Comparison of ENCODE assay signal across 18 cellular contexts in genomic region chr7:50348469-50349162, GRCh38. TPM values are rescaled to one million over a fixed set of nuclear protein-coding genes. Genes with fewer than 3 reads are reported as not detected.
DNase-seq lines count a peak whose midpoint lies in the region; ATAC-seq and TF ChIP-seq lines count a peak whose summit lies in the region.
"Had no signal": no experiment of that assay in that cellular context is flagged by ENCODE, and none has a peak within 500 bp of the region (broad histone marks: within the 10 kb centered on the region; RNA-seq: fewer than 3 reads in every experiment).

No MANE protein-coding gene starts in this region.

- peak overlapping the region; percentile 72 for H3K4me3 Mint-ChIP-seq in activated T-cell treated with anti-CD3 and anti-CD28 coated beads, Interleukin-2, amount 50 U/mL, for 24 hours
- peak overlapping the region; percentile 29 for H3K4me3 Mint-ChIP-seq in activated naive CD8-positive, alpha-beta T cell treated with anti-CD3 and anti-CD28 coated beads for 36 hours
- H3K4me3 Mint-ChIP-seq in stimulated activated memory B cell treated with anti-CD40 and anti-IgM and Interleukin-4, amounts not matched to agents 10 μg/mL and 1 μg/mL and 100 μg/mL, for 72 hours: no peak overlapping the region
- H3K4me3 Mint-ChIP-seq: neural progenitor cell had no signal

- peaks cover 96% of the 10 kb centered on the region for H3K4me1 Mint-ChIP-seq in activated T-cell treated with anti-CD3 and anti-CD28 coated beads, Interleukin-2, amount 50 U/mL, for 24 hours (ENCODE audit: low read depth)
- peaks cover 93% of the 10 kb centered on the region for H3K4me1 Mint-ChIP-seq in activated naive CD8-positive, alpha-beta T cell treated with anti-CD3 and anti-CD28 coated beads for 36 hours
- H3K4me1 Mint-ChIP-seq in stimulated activated memory B cell treated with anti-CD40 and anti-IgM and Interleukin-4, amounts not matched to agents 10 μg/mL and 1 μg/mL and 100 μg/mL, for 72 hours: peaks cover 83% of the 10 kb centered on the region

- H3K9me3 Mint-ChIP-seq in activated T-cell treated with anti-CD3 and anti-CD28 coated beads, Interleukin-2, amount 50 U/mL, for 24 hours: peaks cover 4% of the 10 kb centered on the region
- H3K9me3 Mint-ChIP-seq in activated naive CD8-positive, alpha-beta T cell treated with anti-CD3 and anti-CD28 coated beads for 36 hours: peaks cover 1% of the 10 kb centered on the region
- no peaks in the 10 kb centered on the region for H3K9me3 Mint-ChIP-seq in stimulated activated memory B cell treated with anti-CD40 and anti-IgM and Interleukin-4, amounts not matched to agents 10 μg/mL and 1 μg/mL and 100 μg/mL, for 72 hours
- H3K9me3 Mint-ChIP-seq: neural progenitor cell had no signal

- H3K9me3 ChIP-seq in PC-3 (ENCODE audit: low read length): no peaks in the 10 kb centered on the region
- H3K9me3 ChIP-seq: tibial nerve had no signal

- no peaks in the 10 kb centered on the region for H3K27me3 Mint-ChIP-seq in activated T-cell treated with anti-CD3 and anti-CD28 coated beads, Interleukin-2, amount 50 U/mL, for 24 hours
- no peaks in the 10 kb centered on the region for H3K27me3 Mint-ChIP-seq in activated naive CD8-positive, alpha-beta T cell treated with anti-CD3 and anti-CD28 coated beads for 36 hours
- no peaks in the 10 kb centered on the region for H3K27me3 Mint-ChIP-seq in stimulated activated memory B cell treated with anti-CD40 and anti-IgM and Interleukin-4, amounts not matched to agents 10 μg/mL and 1 μg/mL and 100 μg/mL, for 72 hours

- peak; percentile 43 for DNase-seq in activated T-cell treated with anti-CD3 and anti-CD28 coated beads, Interleukin-2, amount 50 U/mL, for 24 hours
- DNase-seq in activated T-cell treated with anti-CD3 and anti-CD28 coated beads, Interleukin-2, amount 50 U/mL, for 1 hour: no peak
- DNase-seq in HL-60 (ENCODE audit: low read depth in 1 of 2, low spot score in 1 of 2) (no peak), activated gamma-delta T cell treated with Interleukin-2 at 50 U/mL for 16 hours (no peak), head of caudate nucleus (no peak), PC-3 (no peak)
- DNase-seq in activated naive CD8-positive, alpha-beta T cell treated with anti-CD3 and anti-CD28 coated beads for 36 hours: no peak
- DNase-seq: amygdala, MM.1S, NCI-H2029, NCI-H82, retina had no signal

- intact Hi-C loops in head of caudate nucleus (cut with DNase I): no loop called here
- intact Hi-C loops in PC-3 (cut with micrococcal nuclease): no loop called here

- POLR2A ChIA-PET in PC-3 (lab: Charles Lee; ENCODE audit: unreplicated experiment): no interaction called here

- TF ChIP-seq CTCF in HL-60 (IDR thresholded peaks at IDR 0.05; ENCODE audit: insufficient read depth, low read length) (no peak), PC-3 (conservative IDR thresholded peaks at IDR 0.05; ENCODE audit: low read depth, low read length) (no peak)

- no peak overlapping the region for H3K4me2 ChIP-seq in PC-3 (ENCODE audit: low read length)
- H3K4me2 ChIP-seq: neural progenitor cell had no signal

- H3K36me3 ChIP-seq in PC-3 (ENCODE audit: low read depth, low read length): no peaks in the 10 kb centered on the region
- H3K36me3 ChIP-seq: neural progenitor cell, tibial nerve had no signal

- no peak overlapping the region for H3K4me3 ChIP-seq in HL-60 (replicated peaks; ENCODE audit: insufficient read depth, low read length)
- no peak overlapping the region for H3K4me3 ChIP-seq in PC-3 (ENCODE audit: low read length)
- H3K4me3 ChIP-seq: lung, neural progenitor cell, tibial nerve had no signal

- peaks cover 92% of the 10 kb centered on the region for H3K36me3 Mint-ChIP-seq in activated T-cell treated with anti-CD3 and anti-CD28 coated beads, Interleukin-2, amount 50 U/mL, for 24 hours (ENCODE audit: low read depth)
- peaks cover 81% of the 10 kb centered on the region for H3K36me3 Mint-ChIP-seq in activated naive CD8-positive, alpha-beta T cell treated with anti-CD3 and anti-CD28 coated beads for 36 hours
- H3K36me3 Mint-ChIP-seq in stimulated activated memory B cell treated with anti-CD40 and anti-IgM and Interleukin-4, amounts not matched to agents 10 μg/mL and 1 μg/mL and 100 μg/mL, for 72 hours: peaks cover 48% of the 10 kb centered on the region
- H3K36me3 Mint-ChIP-seq: neural progenitor cell had no signal

- H4K20me1 ChIP-seq in PC-3 (ENCODE audit: low read length): no peaks in the 10 kb centered on the region

- H3F3A ChIP-seq in PC-3 (ENCODE audit: low read length, unreplicated experiment): no peaks in the 10 kb centered on the region

- H2AFZ ChIP-seq in PC-3 (ENCODE audit: low read length): no peak overlapping the region
- H2AFZ ChIP-seq: neural progenitor cell had no signal

- H3K27ac Mint-ChIP-seq in activated T-cell treated with anti-CD3 and anti-CD28 coated beads, Interleukin-2, amount 50 U/mL, for 24 hours: peak overlapping the region; percentile 98
- peak overlapping the region; percentile 98 for H3K27ac Mint-ChIP-seq in activated naive CD8-positive, alpha-beta T cell treated with anti-CD3 and anti-CD28 coated beads for 36 hours
- H3K27ac Mint-ChIP-seq in stimulated activated memory B cell treated with anti-CD40 and anti-IgM and Interleukin-4, amounts not matched to agents 10 μg/mL and 1 μg/mL and 100 μg/mL, for 72 hours: peak overlapping the region; percentile 92
- H3K27ac Mint-ChIP-seq: neural progenitor cell had no signal

- H3K9ac ChIP-seq in PC-3 (ENCODE audit: low read length): no peak overlapping the region
- H3K9ac ChIP-seq: neural progenitor cell had no signal

- no TSS peak for BruUV-seq in PC-3 (replicated peaks; lab: Mats Ljungman, UMichigan)

- H3K27me3 ChIP-seq in HL-60 (ENCODE audit: insufficient read depth, poor library complexity, severe bottlenecking) (no peaks in the 10 kb centered on the region), PC-3 (ENCODE audit: low read length) (peaks cover 93% of the 10 kb centered on the region)
- H3K27me3 ChIP-seq: neural progenitor cell, tibial nerve had no signal

- peaks cover 5% of the 10 kb centered on the region; the same call in 1 of the 2 replicates for H3K4me1 ChIP-seq in PC-3 (ENCODE audit: insufficient read depth, low read length)
- H3K4me1 ChIP-seq: tibial nerve had no signal

- no peak for ATAC-seq in stimulated activated memory B cell treated with anti-CD40 and anti-IgM and Interleukin-4, amounts not matched to agents 10 μg/mL and 1 μg/mL and 100 μg/mL, for 72 hours
- ATAC-seq in PC-3: no peak

- H3K9me2 ChIP-seq in PC-3 (replicated peaks; ENCODE audit: low read length): no peaks in the 10 kb centered on the region

- H3K79me2 ChIP-seq in PC-3 (ENCODE audit: low read length): no peaks in the 10 kb centered on the region

- CTCF ChIA-PET in PC-3 (lab: Charles Lee): no interaction called here

- 0 out of 2 replicates have a peak overlapping the region, but pooled peaks have one; percentile 24 for H3K27ac ChIP-seq in HL-60 (replicated peaks)
- no peak overlapping the region for H3K27ac ChIP-seq in PC-3 (ENCODE audit: low read length)
- H3K27ac ChIP-seq: neural progenitor cell had no signal

RNA-seq across cellular contexts. Expression of gene IKZF1, which starts 44.1 kb away (rescaled TPM):
- 100 to 1,000 TPM; 220 to 225 TPM for total RNA-seq in activated naive CD8-positive, alpha-beta T cell treated with anti-CD3 and anti-CD28 coated beads for 36 hours
- total RNA-seq in PC-3 (2014; rRNA removed): not detected in 2 replicates
- total RNA-seq: epithelial cell of proximal tubule, glomerular endothelial cell had no signal

Comparison
In these comparisons a context has a peak if more than half of its experiments do, and no peak if none do; other contexts are left out.
1. RNA of gene IKZF1, which starts 44.1 kb away (total RNA-seq): 220 to 225 TPM in activated naive CD8-positive, alpha-beta T cell treated with anti-CD3 and anti-CD28 coated beads for 36 hours; not detected in PC-3; every median in the first group is over 100 times any median in the second.
2. Peak in every context shown above with its lines, with median percentiles within 50 percentile points of each other: H3K27ac Mint-ChIP-seq.